Comparison of ENCODE assay signal across 23 cellular contexts in genomic region chr2:60064687-60065361, GRCh38.
DNase-seq lines count a peak whose midpoint lies in the region; ATAC-seq, FAIRE-seq and TF ChIP-seq lines count a peak whose summit lies in the region.
"Had no signal": no experiment of that assay in that cellular context is flagged by ENCODE, and none has a peak within 500 bp of the region (broad histone marks: within the 10 kb centered on the region; RNA-seq: fewer than 3 reads in every experiment).

No MANE protein-coding gene starts in this region.

- in situ Hi-C loops in KBM-7 (cut with MboI; ENCODE audit: low pct_unique_long_range_greater_than_20kb, low sequenced_read_pairs), result no loop called here

- H2AFZ ChIP-seq in neural progenitor cell (replicated peaks), result no peak overlapping the region

- no peak overlapping the region for H3K9ac ChIP-seq in neural progenitor cell

- intact Hi-C loops in dorsolateral prefrontal cortex (cut with DNase I), result no loop called here

- H3K4me3 Mint-ChIP-seq in neural progenitor cell, result no peak overlapping the region
- H3K4me3 Mint-ChIP-seq: activated B cell treated with CpG ODN at 0.5 μM for 24 hours; activated CD8-positive, alpha-beta T cell treated with anti-CD3 and anti-CD28 coated beads, Interleukin-2, amount 10 ng/mL, durations not matched to agents 7 days and 5 days; activated naive CD4-positive, alpha-beta T cell treated with anti-CD3 and anti-CD28 coated beads, Interleukin-2, amount 50 U/mL, for 24 hours; activated T-cell treated with anti-CD3 and anti-CD28 coated beads, Interleukin-2, amount 50 U/mL, for 24 hours; natural killer cell treated with Interleukin-12 subunit alpha and Interleukin-12 subunit beta and Interleukin-15 and Interleukin-18, amount 100 ng/mL, for 72 hours had no signal

- ATAC-seq in GM21576 (IDR thresholded peaks at IDR 0.05; ENCODE audit: unreplicated experiment) (no peak), HG02870 (IDR thresholded peaks at IDR 0.05; ENCODE audit: unreplicated experiment) (no peak)
- ATAC-seq: activated CD8-positive, alpha-beta T cell treated with anti-CD3 and anti-CD28 coated beads, Interleukin-2, amount 10 ng/mL, durations not matched to agents 7 days and 5 days; K562; natural killer cell treated with Interleukin-12 subunit alpha and Interleukin-12 subunit beta and Interleukin-15 and Interleukin-18, amount 100 ng/mL, for 72 hours had no signal

- FAIRE-seq in D721Med (lab: Jason Lieb, UNC) (peak; percentile 98), frontal cortex (lab: Jason Lieb, UNC) (no peak)
- FAIRE-seq: astrocyte, K562, keratinocyte had no signal

- no peaks in the 10 kb centered on the region for H3K79me2 ChIP-seq in neural progenitor cell (ENCODE audit: low read depth)

- H3K9me3 ChIP-seq in neural progenitor cell (ENCODE audit: low read depth), result no peaks in the 10 kb centered on the region
- H3K9me3 ChIP-seq: prostate gland, vagina had no signal

- peak overlapping the region; percentile 14 for H3K4me2 ChIP-seq in neural progenitor cell

- H3K27ac ChIP-seq in dorsolateral prefrontal cortex (peak overlapping the region in 50 of 59 donors; percentile 2 to 84 (median 63)), neural progenitor cell (no peak overlapping the region)
- H3K27ac ChIP-seq: prostate gland, vagina had no signal

- DNase-seq in D721Med (ENCODE audit: insufficient read length, low spot score) (no peak), NCI-H2171 (lab: John Stamatoyannopoulos, UW) (peak; percentile 1), dorsolateral prefrontal cortex (no peak), neural progenitor cell (ENCODE audit: low spot score) (peak; percentile 41), KBM-7 (no peak), frontal cortex (ENCODE audit: low spot score in 2 of 2) (no peak)
- DNase-seq: activated B cell treated with CpG ODN at 0.5 μM for 24 hours; activated CD8-positive, alpha-beta T cell treated with anti-CD3 and anti-CD28 coated beads, Interleukin-2, amount 10 ng/mL, durations not matched to agents 7 days and 5 days; activated T-cell treated with anti-CD3 and anti-CD28 coated beads, Interleukin-2, amount 50 U/mL, for 24 hours; DMS53; NCI-H187; NCI-H446 treated with DMSO at 0.1 percent for 48 hours; OCI-M1; SHP77 treated with DMSO at 0.1 percent for 48 hours had no signal

- H3K36me3 Mint-ChIP-seq in neural progenitor cell, result no peaks in the 10 kb centered on the region
- H3K36me3 Mint-ChIP-seq: activated naive CD4-positive, alpha-beta T cell treated with anti-CD3 and anti-CD28 coated beads, Interleukin-2, amount 50 U/mL, for 24 hours; natural killer cell treated with Interleukin-12 subunit alpha and Interleukin-12 subunit beta and Interleukin-15 and Interleukin-18, amount 100 ng/mL, for 72 hours had no signal

- H3K9me3 Mint-ChIP-seq in neural progenitor cell, result no peaks in the 10 kb centered on the region
- H3K9me3 Mint-ChIP-seq: activated B cell treated with CpG ODN at 0.5 μM for 24 hours; activated naive CD4-positive, alpha-beta T cell treated with anti-CD3 and anti-CD28 coated beads, Interleukin-2, amount 50 U/mL, for 24 hours; activated T-cell treated with anti-CD3 and anti-CD28 coated beads, Interleukin-2, amount 50 U/mL, for 24 hours; natural killer cell treated with Interleukin-12 subunit alpha and Interleukin-12 subunit beta and Interleukin-15 and Interleukin-18, amount 100 ng/mL, for 72 hours had no signal

- peaks cover 34% of the 10 kb centered on the region for H3K4me1 Mint-ChIP-seq in neural progenitor cell
- H3K4me1 Mint-ChIP-seq: activated naive CD4-positive, alpha-beta T cell treated with anti-CD3 and anti-CD28 coated beads, Interleukin-2, amount 50 U/mL, for 24 hours had no signal

- peak overlapping the region; percentile 15 for H3K27ac Mint-ChIP-seq in neural progenitor cell
- H3K27ac Mint-ChIP-seq: activated B cell treated with CpG ODN at 0.5 μM for 24 hours; activated CD8-positive, alpha-beta T cell treated with anti-CD3 and anti-CD28 coated beads, Interleukin-2, amount 10 ng/mL, durations not matched to agents 7 days and 5 days; activated naive CD4-positive, alpha-beta T cell treated with anti-CD3 and anti-CD28 coated beads, Interleukin-2, amount 50 U/mL, for 24 hours; activated T-cell treated with anti-CD3 and anti-CD28 coated beads, Interleukin-2, amount 50 U/mL, for 24 hours; natural killer cell treated with Interleukin-12 subunit alpha and Interleukin-12 subunit beta and Interleukin-15 and Interleukin-18, amount 100 ng/mL, for 72 hours had no signal

- peaks cover 3% of the 10 kb centered on the region for H3K27me3 Mint-ChIP-seq in neural progenitor cell (ENCODE audit: insufficient read depth, low read depth)
- H3K27me3 Mint-ChIP-seq: activated T-cell treated with anti-CD3 and anti-CD28 coated beads, Interleukin-2, amount 50 U/mL, for 24 hours; natural killer cell treated with Interleukin-12 subunit alpha and Interleukin-12 subunit beta and Interleukin-15 and Interleukin-18, amount 100 ng/mL, for 72 hours had no signal

- no peaks in the 10 kb centered on the region for H3F3A ChIP-seq in neural progenitor cell (ENCODE audit: low read depth)

- no peak for TF ChIP-seq CTCF in D721Med (IDR thresholded peaks at IDR 0.05; ENCODE audit: insufficient read depth, missing control alignments)
- TF ChIP-seq CTCF in dorsolateral prefrontal cortex (IDR thresholded peaks at IDR 0.05 in 54 of 56, conservative IDR thresholded peaks at IDR 0.05 in 2 of 56; ENCODE audit: low read depth in 1 of 56, partially characterized antibody in 56 of 56), result no peak
- TF ChIP-seq CTCF in neural progenitor cell (IDR thresholded peaks at IDR 0.05), result no peak

- H4K20me1 ChIP-seq in neural progenitor cell (ENCODE audit: low read depth), result no peaks in the 10 kb centered on the region

- H3K36me3 ChIP-seq in neural progenitor cell, result no peaks in the 10 kb centered on the region
- H3K36me3 ChIP-seq: prostate gland, vagina had no signal

- peaks cover 10% of the 10 kb centered on the region for H3K4me1 ChIP-seq in neural progenitor cell
- H3K4me1 ChIP-seq: prostate gland, vagina had no signal

- no peak overlapping the region for H3K4me3 ChIP-seq in dorsolateral prefrontal cortex
- no peak overlapping the region for H3K4me3 ChIP-seq in neural progenitor cell
- H3K4me3 ChIP-seq: K562, prostate gland, vagina had no signal

- H3K27me3 ChIP-seq in dorsolateral prefrontal cortex (no peaks in the 10 kb centered on the region), neural progenitor cell (no peaks in the 10 kb centered on the region)
- H3K27me3 ChIP-seq: vagina had no signal

Comparison
In these comparisons a context has a peak if more than half of its experiments do, and no peak if none do; other contexts are left out.
1. DNase-seq: peak in NCI-H2171 (single experiment) and neural progenitor cell (single experiment); none in D721Med (single experiment), dorsolateral prefrontal cortex (0 of 10), KBM-7 (single experiment) and frontal cortex (0 of 2).